In genomic region chr18:10715791-10716190, GRCh38 we compare ENCODE assay signal across 12 cellular contexts.
A peak's percentile ranks its signal among the peaks of the same experiment; 100 is the strongest.
DNase-seq lines count a peak whose midpoint lies in the region; TF ChIP-seq lines count a peak whose summit lies in the region.
"Had no signal": no experiment of that assay in that cellular context is flagged by ENCODE, and none has a peak within 500 bp of the region (broad histone marks: within the 10 kb centered on the region; RNA-seq: fewer than 3 reads in every experiment).

No MANE protein-coding gene starts in this region.

- peak; percentile 25 for DNase-seq in AG09319 (ENCODE audit: extremely low read depth, low read depth)
- peak; percentile 6 for DNase-seq in NCI-H2029 treated with DMSO at 0.1 percent for 48 hours (lab: John Stamatoyannopoulos, UW)
- peak; percentile 61 for DNase-seq in dermis blood vessel endothelial cell
- peak; percentile 53 for DNase-seq in mucosa of gallbladder (ENCODE audit: low spot score)
- DNase-seq in middle frontal gyrus (ENCODE audit: extremely low spot score, low spot score): no peak
- DNase-seq in SIG-M5 (lab: John Stamatoyannopoulos, UW): no peak
- no peak for DNase-seq in D341Med (ENCODE audit: low spot score)
- DNase-seq in ecto neural progenitor cell (ENCODE audit: low spot score): no peak
- DNase-seq: CD8-positive, alpha-beta memory T cell; effector CD8-positive, alpha-beta T cell; NCI-H1694; T-helper 9 cell had no signal

- no peak for TF ChIP-seq CTCF in AG09319 (IDR thresholded peaks at IDR 0.05; ENCODE audit: low read depth, low read length)

Comparison
In these comparisons a context has a peak if more than half of its experiments do, and no peak if none do; other contexts are left out.
1. DNase-seq: peak in AG09319 (single experiment), NCI-H2029 treated with DMSO at 0.1 percent for 48 hours (single experiment), dermis blood vessel endothelial cell (single experiment) and mucosa of gallbladder (single experiment); none in middle frontal gyrus (single experiment), SIG-M5 (single experiment), D341Med (single experiment) and ecto neural progenitor cell (single experiment).